Comparison of ENCODE assay signal across 17 cellular contexts in the genomic region with DNA sequence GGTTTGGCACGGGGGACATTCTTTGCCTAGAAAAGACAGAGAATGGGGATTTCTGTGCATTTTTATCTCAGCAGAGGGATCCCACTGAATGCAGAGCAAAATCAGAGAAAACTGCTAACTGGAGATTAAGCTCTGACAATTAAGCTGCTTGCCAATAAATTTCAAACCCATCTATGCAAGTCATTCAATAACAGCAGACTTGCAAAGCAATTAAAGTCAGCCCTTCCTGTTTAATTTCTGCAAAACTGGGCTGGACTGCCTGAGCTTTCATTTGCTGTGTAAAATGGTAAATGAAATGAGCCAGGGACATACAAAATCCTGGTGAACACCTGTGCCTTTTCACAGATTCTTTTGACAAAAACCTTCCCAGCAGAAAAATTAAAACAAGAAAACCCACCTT.
DNase-seq lines count a peak whose midpoint lies in the region; TF ChIP-seq lines count a peak whose summit lies in the region.
"Had no signal": no experiment of that assay in that cellular context is flagged by ENCODE, and none has a peak within 500 bp of the region (broad histone marks: within the 10 kb centered on the region; RNA-seq: fewer than 3 reads in every experiment).

No MANE protein-coding gene starts in this region.

- peaks cover 6% of the 10 kb centered on the region for H3K4me1 ChIP-seq in mammary epithelial cell (ENCODE audit: insufficient read depth, low read length)
- H3K4me1 ChIP-seq: A549, BE2C had no signal

- H3K36me3 ChIP-seq in mammary epithelial cell (ENCODE audit: insufficient read depth, low read length): no peaks in the 10 kb centered on the region
- H3K36me3 ChIP-seq: BE2C had no signal

- H3K4me3 Mint-ChIP-seq in MCF 10A (ENCODE audit: unreplicated experiment): no peak overlapping the region
- peak overlapping the region in 1 of 5 experiments; percentile 28 for H3K4me3 Mint-ChIP-seq in brain
- H3K4me3 Mint-ChIP-seq in activated CD4-positive, alpha-beta T cell treated with anti-CD3 and anti-CD28 coated beads, Interleukin-2, amount 10 ng/mL, durations not matched to agents 24 days and 14 days: no peak overlapping the region
- H3K4me3 Mint-ChIP-seq: T-cell had no signal

- H3K36me3 Mint-ChIP-seq in MCF 10A (ENCODE audit: insufficient read depth, unreplicated experiment) (no peaks in the 10 kb centered on the region), brain (no peaks in the 10 kb centered on the region)
- H3K36me3 Mint-ChIP-seq in activated CD4-positive, alpha-beta T cell treated with anti-CD3 and anti-CD28 coated beads, Interleukin-2, amount 10 ng/mL, durations not matched to agents 24 days and 14 days (ENCODE audit: low read depth): no peaks in the 10 kb centered on the region
- H3K36me3 Mint-ChIP-seq: T-cell had no signal

- H3K9ac ChIP-seq in mammary epithelial cell (ENCODE audit: insufficient read depth, low read length): no peak overlapping the region

- CTCF ChIA-PET in mammary epithelial cell (lab: Charles Lee; ENCODE audit: low non-redundant PET) (no interaction called here), MCF 10A (lab: Yijun Ruan, JAX) (no interaction called here)

- no TSS peak for BruUV-seq in mammary epithelial cell (replicated peaks; lab: Mats Ljungman, UMichigan)
- BruUV-seq in MCF 10A (replicated peaks; lab: Mats Ljungman, UMichigan): no TSS peak

- H3K27ac Mint-ChIP-seq in MCF 10A (ENCODE audit: low read depth, unreplicated experiment) (no peak overlapping the region), brain (peak overlapping the region; percentile 29 to 90 (median 48))
- H3K27ac Mint-ChIP-seq in activated CD4-positive, alpha-beta T cell treated with anti-CD3 and anti-CD28 coated beads, Interleukin-2, amount 10 ng/mL, durations not matched to agents 24 days and 14 days: no peak overlapping the region
- H3K27ac Mint-ChIP-seq: T-cell had no signal

- TF ChIP-seq CTCF in mammary epithelial cell (conservative IDR thresholded peaks at IDR 0.05 in 1 of 2, IDR thresholded peaks at IDR 0.05 in 1 of 2; ENCODE audit: extremely low read depth in 1 of 2, insufficient read depth in 1 of 2, low read depth in 1 of 2, low read length in 2 of 2) (no peak), MCF 10A (IDR thresholded peaks at IDR 0.05; ENCODE audit: unreplicated experiment) (no peak), brain (conservative IDR thresholded peaks at IDR 0.05) (no peak)

- intact Hi-C loops in mammary epithelial cell (cut with micrococcal nuclease): no loop called here
- intact Hi-C loops in MCF 10A (cut with micrococcal nuclease): no loop called here
- intact Hi-C loops in activated CD4-positive, alpha-beta T cell treated with anti-CD3 and anti-CD28 coated beads, Interleukin-2, amount 10 ng/mL, durations not matched to agents 24 days and 14 days (cut with micrococcal nuclease): no loop called here

- H3K4me2 ChIP-seq in mammary epithelial cell (ENCODE audit: insufficient read depth, low read depth, low read length): no peak overlapping the region
- H3K4me2 ChIP-seq: A549, PC-9 had no signal

- POLR2A ChIA-PET in MCF 10A (lab: Yijun Ruan, JAX): no interaction called here

- WGBS in mammary epithelial cell (ENCODE audit: low coverage, missing lambda C conversion rate): 15% methylated on average over 1 of the region's 1 CpG

- no peaks in the 10 kb centered on the region for H3K27me3 ChIP-seq in mammary epithelial cell (ENCODE audit: insufficient read depth, low read length)
- H3K27me3 ChIP-seq: BE2C had no signal

- H3K27me3 Mint-ChIP-seq in MCF 10A (ENCODE audit: insufficient read depth, unreplicated experiment): peaks cover 18% of the 10 kb centered on the region
- no peaks in the 10 kb centered on the region for H3K27me3 Mint-ChIP-seq in brain
- H3K27me3 Mint-ChIP-seq in activated CD4-positive, alpha-beta T cell treated with anti-CD3 and anti-CD28 coated beads, Interleukin-2, amount 10 ng/mL, durations not matched to agents 24 days and 14 days: no peaks in the 10 kb centered on the region
- H3K27me3 Mint-ChIP-seq: T-cell had no signal

- H3K27ac ChIP-seq in mammary epithelial cell (ENCODE audit: insufficient read depth, low read depth, low read length): no peak overlapping the region
- H3K27ac ChIP-seq: A549, PC-9, RWPE1 had no signal

- H3K9me3 ChIP-seq in mammary epithelial cell (replicated peaks; ENCODE audit: insufficient read depth, low read length): peaks cover 5% of the 10 kb centered on the region
- H3K9me3 ChIP-seq: A549, BE2C had no signal

- in situ Hi-C loops in mammary epithelial cell (cut with MboI; ENCODE audit: low sequenced_read_pairs in 2 of 2): no loop called here

- peak overlapping the region; percentile 20 for H2AFZ ChIP-seq in mammary epithelial cell (ENCODE audit: low read depth, low read length)
- H2AFZ ChIP-seq: PC-9 had no signal

- dilution Hi-C loops in mammary epithelial cell (cut with HindIII; ENCODE audit: low sequenced_read_pairs): no loop called here

- DNase-seq in mammary epithelial cell: no peak
- no peak for DNase-seq in MCF 10A (ENCODE audit: unreplicated experiment)
- DNase-seq in NCI-H2081 (lab: John Stamatoyannopoulos, UW): peak; percentile 26 to 79
- DNase-seq in MV-4-11 (lab: John Stamatoyannopoulos, UW): no peak
- DNase-seq in activated CD4-positive, alpha-beta T cell treated with anti-CD3 and anti-CD28 coated beads, Interleukin-2, amount 10 ng/mL, durations not matched to agents 24 days and 14 days: no peak
- DNase-seq in NCI-H2107 treated with DMSO at 0.1 percent for 48 hours (lab: John Stamatoyannopoulos, UW; ENCODE audit: unreplicated experiment): no peak
- DNase-seq: BE2C, KG1, NCI-H1436, NCI-H2227 treated with DMSO at 0.1 percent for 48 hours, NCI-H510A treated with DMSO at 0.1 percent for 48 hours, PC-9, SIG-M5, T-cell had no signal

- no peaks in the 10 kb centered on the region for H4K20me1 ChIP-seq in mammary epithelial cell (ENCODE audit: insufficient read depth, low read length)

- H3K4me1 Mint-ChIP-seq in MCF 10A (ENCODE audit: insufficient read depth, unreplicated experiment): peaks cover 10% of the 10 kb centered on the region
- H3K4me1 Mint-ChIP-seq in brain: peaks cover 47% of the 10 kb centered on the region
- no peaks in the 10 kb centered on the region for H3K4me1 Mint-ChIP-seq in activated CD4-positive, alpha-beta T cell treated with anti-CD3 and anti-CD28 coated beads, Interleukin-2, amount 10 ng/mL, durations not matched to agents 24 days and 14 days
- H3K4me1 Mint-ChIP-seq: T-cell had no signal

- H3K9me3 Mint-ChIP-seq in MCF 10A (ENCODE audit: unreplicated experiment): peaks cover 8% of the 10 kb centered on the region
- H3K9me3 Mint-ChIP-seq in brain: peaks cover 0 to 7% (median 3%) of the 10 kb centered on the region in 5 experiments
- peaks cover 8% of the 10 kb centered on the region for H3K9me3 Mint-ChIP-seq in activated CD4-positive, alpha-beta T cell treated with anti-CD3 and anti-CD28 coated beads, Interleukin-2, amount 10 ng/mL, durations not matched to agents 24 days and 14 days

- H3K4me3 ChIP-seq in mammary epithelial cell (replicated peaks in 1 of 3; ENCODE audit: insufficient read depth in 1 of 3, low read depth in 2 of 3, low read length in 3 of 3): no peak overlapping the region
- H3K4me3 ChIP-seq: A549, PC-9 had no signal

- H3K79me2 ChIP-seq in mammary epithelial cell (ENCODE audit: insufficient read depth, low read length): no peaks in the 10 kb centered on the region

Comparison
In these comparisons a context has a peak if more than half of its experiments do, and no peak if none do; other contexts are left out.
1. DNase-seq: peak in NCI-H2081 (2 of 2); none in mammary epithelial cell (single experiment), MCF 10A (single experiment), MV-4-11 (single experiment), activated CD4-positive, alpha-beta T cell treated with anti-CD3 and anti-CD28 coated beads, Interleukin-2, amount 10 ng/mL, durations not matched to agents 24 days and 14 days (single experiment) and NCI-H2107 treated with DMSO at 0.1 percent for 48 hours (single experiment).
2. H3K27ac Mint-ChIP-seq: peak in brain (5 of 5); none in MCF 10A (single experiment) and activated CD4-positive, alpha-beta T cell treated with anti-CD3 and anti-CD28 coated beads, Interleukin-2, amount 10 ng/mL, durations not matched to agents 24 days and 14 days (single experiment).